ENCODE assay signal across 13 cellular contexts in the genomic region with DNA sequence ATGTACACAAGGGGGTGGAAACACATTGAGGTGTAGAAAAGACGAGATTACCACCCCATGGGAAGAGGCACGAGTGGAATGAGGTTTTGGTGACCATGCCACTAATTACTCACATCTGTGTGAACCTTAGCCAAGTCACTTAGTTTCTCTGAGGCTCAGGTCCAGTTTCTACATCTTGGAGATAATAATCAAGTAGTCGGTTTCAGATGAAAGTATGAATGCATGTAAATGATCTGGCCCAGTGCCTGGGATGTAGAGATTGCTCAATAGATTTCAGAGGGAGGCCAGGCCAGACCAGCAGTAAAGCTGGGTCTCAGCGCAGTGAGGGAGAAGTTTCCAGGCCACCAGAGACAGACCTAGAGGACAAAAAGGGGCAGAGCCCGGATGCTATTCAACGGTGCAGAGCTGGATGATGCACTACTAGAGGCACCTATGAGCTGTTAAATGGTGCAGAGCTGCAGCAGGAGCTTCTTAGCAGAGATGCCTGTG.
DNase-seq lines count a peak whose midpoint lies in the region; ATAC-seq, FAIRE-seq and TF ChIP-seq lines count a peak whose summit lies in the region.
"Had no signal": no experiment of that assay in that cellular context is flagged by ENCODE, and none has a peak within 500 bp of the region (broad histone marks: within the 10 kb centered on the region; RNA-seq: fewer than 3 reads in every experiment).

No MANE protein-coding gene starts in this region.

- H3K36me3 ChIP-seq in MG63 (no peaks in the 10 kb centered on the region), endothelial cell of umbilical vein (ENCODE audit: control insufficient read depth in 2 of 2, extremely low read depth in 1 of 2, insufficient read depth in 2 of 2, low read length in 2 of 2) (no peaks in the 10 kb centered on the region), smooth muscle cell (ENCODE audit: low read depth) (no peaks in the 10 kb centered on the region)

- H3K79me2 ChIP-seq in endothelial cell of umbilical vein (ENCODE audit: control insufficient read depth, insufficient read depth, low read length): no peaks in the 10 kb centered on the region
- H3K79me2 ChIP-seq in smooth muscle cell (ENCODE audit: low read depth): no peaks in the 10 kb centered on the region

- no peak for TF ChIP-seq POLR2A in endothelial cell of umbilical vein (IDR thresholded peaks at IDR 0.05; ENCODE audit: low read depth, low read length)

- no peak for FAIRE-seq in endothelial cell of umbilical vein (lab: Jason Lieb, UNC)
- FAIRE-seq: GM18507 had no signal

- DNase-seq in MG63: peak; percentile 9
- DNase-seq in endothelial cell of umbilical vein (ENCODE audit: low read depth, low spot score): no peak
- no peak for DNase-seq in smooth muscle cell (lab: John Stamatoyannopoulos, UW; ENCODE audit: unreplicated experiment)
- no peak for DNase-seq in NCI-H2029 (lab: John Stamatoyannopoulos, UW)
- DNase-seq: activated CD8-positive, alpha-beta memory T cell treated with anti-CD3 and anti-CD28 coated beads, Interleukin-2, amount 50 U/mL, for 4 hours; activated naive CD8-positive, alpha-beta T cell treated with anti-CD3 and anti-CD28 coated beads, Interleukin-2, amount 50 U/mL, for 24 hours; effector memory CD4-positive, alpha-beta T cell; hippocampal formation had no signal

- H4K20me1 ChIP-seq in endothelial cell of umbilical vein (replicated peaks; ENCODE audit: control insufficient read depth, extremely low read depth, insufficient read depth, low read length) (no peaks in the 10 kb centered on the region), smooth muscle cell (ENCODE audit: low read depth) (no peaks in the 10 kb centered on the region)

- no peak for TF ChIP-seq CTCF in endothelial cell of umbilical vein (IDR thresholded peaks at IDR 0.05; ENCODE audit: extremely low read depth in 1 of 2, insufficient read depth in 1 of 2, low read depth in 1 of 2, low read length in 2 of 2)
- no peak for TF ChIP-seq CTCF in smooth muscle cell (IDR thresholded peaks at IDR 0.05; ENCODE audit: borderline replicate concordance, insufficient read depth, poor library complexity, severe bottlenecking)

- ATAC-seq in GM21717 (IDR thresholded peaks at IDR 0.05; ENCODE audit: unreplicated experiment) (peak; percentile 56), GM18861 (IDR thresholded peaks at IDR 0.05; ENCODE audit: unreplicated experiment) (no peak), HG03378 (IDR thresholded peaks at IDR 0.05; ENCODE audit: unreplicated experiment) (no peak), HG03139 (IDR thresholded peaks at IDR 0.05; ENCODE audit: unreplicated experiment) (no peak)
- ATAC-seq: activated naive CD8-positive, alpha-beta T cell treated with anti-CD3 and anti-CD28 coated beads, Interleukin-2, amount 50 U/mL, for 24 hours had no signal

- dilution Hi-C loops in endothelial cell of umbilical vein (cut with MboI; ENCODE audit: extremely low pct_ligation_motif_present, low sequenced_read_pairs): no loop called here

- no peaks in the 10 kb centered on the region for H3K9me1 ChIP-seq in endothelial cell of umbilical vein (replicated peaks; ENCODE audit: control insufficient read depth, extremely low read depth, insufficient read depth, low read length)

- H2AFZ ChIP-seq in endothelial cell of umbilical vein (ENCODE audit: low read depth, low read length) (no peak overlapping the region), smooth muscle cell (ENCODE audit: low read depth) (no peak overlapping the region)

- peaks cover 44% of the 10 kb centered on the region for H3K4me1 ChIP-seq in endothelial cell of umbilical vein (ENCODE audit: control insufficient read depth, extremely low read depth, insufficient read depth, low read length)
- no peaks in the 10 kb centered on the region for H3K4me1 ChIP-seq in smooth muscle cell (ENCODE audit: low read depth)

- POLR2A ChIA-PET in endothelial cell of umbilical vein (lab: Charles Lee): no interaction called here

- CTCF ChIA-PET in endothelial cell of umbilical vein (lab: Charles Lee): no interaction called here

- peak overlapping the region; percentile 82 for H3K9ac ChIP-seq in endothelial cell of umbilical vein (replicated peaks; ENCODE audit: extremely low read depth, insufficient read depth, low read length)
- H3K9ac ChIP-seq in smooth muscle cell (ENCODE audit: low read depth): no peak overlapping the region

- BruUV-seq in endothelial cell of umbilical vein (replicated peaks; lab: Mats Ljungman, UMichigan): no TSS peak

- no peak overlapping the region for H3K4me3 ChIP-seq in MG63
- H3K4me3 ChIP-seq in endothelial cell of umbilical vein (replicated peaks in 1 of 3; ENCODE audit: insufficient read depth in 1 of 3, low read depth in 1 of 3, low read length in 3 of 3): no peak overlapping the region
- H3K4me3 ChIP-seq in smooth muscle cell: no peak overlapping the region

- peak overlapping the region; percentile 9 for H3K4me2 ChIP-seq in endothelial cell of umbilical vein (ENCODE audit: insufficient read depth, low read length)
- H3K4me2 ChIP-seq in smooth muscle cell: peak overlapping the region; percentile 2

- 39% methylated on average over 6 of the region's 6 CpGs for WGBS in smooth muscle cell (ENCODE audit: low lambda C conversion rate)

- peaks cover 13% of the 10 kb centered on the region for H3F3A ChIP-seq in smooth muscle cell (ENCODE audit: low read depth)

- H3K27me3 ChIP-seq in MG63: 0 out of 2 replicates have a peak, but pooled peaks cover 2% of the 10 kb centered on the region
- no peaks in the 10 kb centered on the region for H3K27me3 ChIP-seq in endothelial cell of umbilical vein (ENCODE audit: control insufficient read depth in 2 of 2, insufficient read depth in 2 of 2, low read length in 2 of 2)
- H3K27me3 ChIP-seq in smooth muscle cell (ENCODE audit: low read depth): no peaks in the 10 kb centered on the region

- intact Hi-C loops in endothelial cell of umbilical vein (cut with micrococcal nuclease): loop anchor here (5.0 to 10.0 kb wide), 2 partner anchors 94 to 883 kb away; a partner anchor contains a TSS

- peak overlapping the region; percentile 98 for H3K27ac ChIP-seq in endothelial cell of umbilical vein (ENCODE audit: insufficient read depth, low read depth, low read length)
- peak overlapping the region; percentile 91 for H3K27ac ChIP-seq in smooth muscle cell (ENCODE audit: low read depth)

- H3K9me3 ChIP-seq in MG63 (no peaks in the 10 kb centered on the region), endothelial cell of umbilical vein (replicated peaks; ENCODE audit: control insufficient read depth, insufficient read depth, low read length) (no peaks in the 10 kb centered on the region), smooth muscle cell (replicated peaks; ENCODE audit: low read depth) (no peaks in the 10 kb centered on the region)

TF ChIP-seq in endothelial cell of umbilical vein, 7 proteins besides CTCF, POLR2A, EP300 and RAD21:
- TF ChIP-seq MYC (IDR thresholded peaks at IDR 0.05; ENCODE audit: low read depth, low read length) (no peak), GATA2 (IDR thresholded peaks at IDR 0.05; ENCODE audit: insufficient read depth, insufficient read length, low read depth, low read length) (no peak), EZH2 (IDR thresholded peaks at IDR 0.05; ENCODE audit: borderline replicate concordance, low read depth, low read length, severe bottlenecking) (no peak), FOS (IDR thresholded peaks at IDR 0.05; ENCODE audit: borderline replicate concordance, insufficient read depth, low read length) (no peak), JUN (IDR thresholded peaks at IDR 0.05; ENCODE audit: borderline replicate concordance, insufficient read depth, insufficient read length, low read depth) (no peak), POLR2AphosphoS5 (IDR thresholded peaks at IDR 0.05; ENCODE audit: insufficient read depth, low read depth, low read length) (no peak)
- TF ChIP-seq, protein P1, sequence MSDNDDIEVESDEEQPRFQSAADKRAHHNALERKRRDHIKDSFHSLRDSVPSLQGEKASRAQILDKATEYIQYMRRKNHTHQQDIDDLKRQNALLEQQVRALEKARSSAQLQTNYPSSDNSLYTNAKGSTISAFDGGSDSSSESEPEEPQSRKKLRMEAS (IDR thresholded peaks at IDR 0.05; ENCODE audit: insufficient read depth, insufficient read length): no peak
